ENCODE assay signal across 1 cellular context in genomic region chr6:20400476-20401402, GRCh38.
TF ChIP-seq lines count a peak whose summit lies in the region.

No MANE protein-coding gene starts in this region.

TF ChIP-seq in K562, 482 proteins besides CTCF, POLR2A, EP300 and RAD21 (continued from another document and continues in another):
- TF ChIP-seq ZNF407 (IDR thresholded peaks at IDR 0.05; ENCODE audit: low read depth) (no peak), NR2F6 (CRISPR knock-in tag; IDR thresholded peaks at IDR 0.05) (no peak), MIER1 (IDR thresholded peaks at IDR 0.05; ENCODE audit: low read depth) (0 out of 2 replicates have a peak, but pooled peaks have one; percentile 47), ZNF121 (CRISPR knock-in tag; conservative IDR thresholded peaks at IDR 0.05) (no peak), SIRT6 (IDR thresholded peaks at IDR 0.05; ENCODE audit: low read depth, low read length) (no peak), E2F8 (IDR thresholded peaks at IDR 0.05; ENCODE audit: low read depth, partially characterized antibody) (peak; percentile 9), HDGF (IDR thresholded peaks at IDR 0.05) (0 out of 2 replicates have a peak, but pooled peaks have one; percentile 59), SRSF7 (optimal IDR thresholded peaks at IDR 0.05; ENCODE audit: low read depth, low read length) (no peak), MED1 (CRISPR knock-in tag; IDR thresholded peaks at IDR 0.05; ENCODE audit: borderline replicate concordance) (no peak), MXI1 (IDR thresholded peaks at IDR 0.05; ENCODE audit: low read depth, low read length) (peak; percentile 85), MNT (conservative IDR thresholded peaks at IDR 0.05) (no peak; a peak in 4 of 4 replicates), FOXA1 (IDR thresholded peaks at IDR 0.05; ENCODE audit: borderline replicate concordance) (no peak), ZEB2 (IDR thresholded peaks at IDR 0.05) (peak; percentile 27; the same call in 1 of the 2 replicates), KLF16 (IDR thresholded peaks at IDR 0.05) (no peak), CHD4 (IDR thresholded peaks at IDR 0.05; ENCODE audit: insufficient read depth, insufficient replicate concordance, low read depth, low read length, poor library complexity, severe bottlenecking) (no peak)
- TF ChIP-seq, protein P1, sequence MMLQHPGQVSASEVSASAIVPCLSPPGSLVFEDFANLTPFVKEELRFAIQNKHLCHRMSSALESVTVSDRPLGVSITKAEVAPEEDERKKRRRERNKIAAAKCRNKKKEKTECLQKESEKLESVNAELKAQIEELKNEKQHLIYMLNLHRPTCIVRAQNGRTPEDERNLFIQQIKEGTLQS (IDR thresholded peaks at IDR 0.05) = no peak; the same call in 1 of the 2 replicates
- TF ChIP-seq, protein P1 (CRISPR knock-in tag; conservative IDR thresholded peaks at IDR 0.05) = no peak
- TF ChIP-seq, protein P2, sequence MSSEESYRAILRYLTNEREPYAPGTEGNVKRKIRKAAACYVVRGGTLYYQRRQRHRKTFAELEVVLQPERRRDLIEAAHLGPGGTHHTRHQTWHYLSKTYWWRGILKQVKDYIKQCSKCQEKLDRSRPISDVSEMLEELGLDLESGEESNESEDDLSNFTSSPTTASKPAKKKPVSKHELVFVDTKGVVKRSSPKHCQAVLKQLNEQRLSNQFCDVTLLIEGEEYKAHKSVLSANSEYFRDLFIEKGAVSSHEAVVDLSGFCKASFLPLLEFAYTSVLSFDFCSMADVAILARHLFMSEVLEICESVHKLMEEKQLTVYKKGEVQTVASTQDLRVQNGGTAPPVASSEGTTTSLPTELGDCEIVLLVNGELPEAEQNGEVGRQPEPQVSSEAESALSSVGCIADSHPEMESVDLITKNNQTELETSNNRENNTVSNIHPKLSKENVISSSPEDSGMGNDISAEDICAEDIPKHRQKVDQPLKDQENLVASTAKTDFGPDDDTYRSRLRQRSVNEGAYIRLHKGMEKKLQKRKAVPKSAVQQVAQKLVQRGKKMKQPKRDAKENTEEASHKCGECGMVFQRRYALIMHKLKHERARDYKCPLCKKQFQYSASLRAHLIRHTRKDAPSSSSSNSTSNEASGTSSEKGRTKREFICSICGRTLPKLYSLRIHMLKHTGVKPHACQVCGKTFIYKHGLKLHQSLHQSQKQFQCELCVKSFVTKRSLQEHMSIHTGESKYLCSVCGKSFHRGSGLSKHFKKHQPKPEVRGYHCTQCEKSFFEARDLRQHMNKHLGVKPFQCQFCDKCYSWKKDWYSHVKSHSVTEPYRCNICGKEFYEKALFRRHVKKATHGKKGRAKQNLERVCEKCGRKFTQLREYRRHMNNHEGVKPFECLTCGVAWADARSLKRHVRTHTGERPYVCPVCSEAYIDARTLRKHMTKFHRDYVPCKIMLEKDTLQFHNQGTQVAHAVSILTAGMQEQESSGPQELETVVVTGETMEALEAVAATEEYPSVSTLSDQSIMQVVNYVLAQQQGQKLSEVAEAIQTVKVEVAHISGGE (CRISPR knock-in tag; IDR thresholded peaks at IDR 0.05) = no peak
- TF ChIP-seq, protein P3, sequence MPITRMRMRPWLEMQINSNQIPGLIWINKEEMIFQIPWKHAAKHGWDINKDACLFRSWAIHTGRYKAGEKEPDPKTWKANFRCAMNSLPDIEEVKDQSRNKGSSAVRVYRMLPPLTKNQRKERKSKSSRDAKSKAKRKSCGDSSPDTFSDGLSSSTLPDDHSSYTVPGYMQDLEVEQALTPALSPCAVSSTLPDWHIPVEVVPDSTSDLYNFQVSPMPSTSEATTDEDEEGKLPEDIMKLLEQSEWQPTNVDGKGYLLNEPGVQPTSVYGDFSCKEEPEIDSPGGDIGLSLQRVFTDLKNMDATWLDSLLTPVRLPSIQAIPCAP (CRISPR knock-in tag; IDR thresholded peaks at IDR 0.05; ENCODE audit: borderline replicate concordance) = no peak
- TF ChIP-seq, protein P4, sequence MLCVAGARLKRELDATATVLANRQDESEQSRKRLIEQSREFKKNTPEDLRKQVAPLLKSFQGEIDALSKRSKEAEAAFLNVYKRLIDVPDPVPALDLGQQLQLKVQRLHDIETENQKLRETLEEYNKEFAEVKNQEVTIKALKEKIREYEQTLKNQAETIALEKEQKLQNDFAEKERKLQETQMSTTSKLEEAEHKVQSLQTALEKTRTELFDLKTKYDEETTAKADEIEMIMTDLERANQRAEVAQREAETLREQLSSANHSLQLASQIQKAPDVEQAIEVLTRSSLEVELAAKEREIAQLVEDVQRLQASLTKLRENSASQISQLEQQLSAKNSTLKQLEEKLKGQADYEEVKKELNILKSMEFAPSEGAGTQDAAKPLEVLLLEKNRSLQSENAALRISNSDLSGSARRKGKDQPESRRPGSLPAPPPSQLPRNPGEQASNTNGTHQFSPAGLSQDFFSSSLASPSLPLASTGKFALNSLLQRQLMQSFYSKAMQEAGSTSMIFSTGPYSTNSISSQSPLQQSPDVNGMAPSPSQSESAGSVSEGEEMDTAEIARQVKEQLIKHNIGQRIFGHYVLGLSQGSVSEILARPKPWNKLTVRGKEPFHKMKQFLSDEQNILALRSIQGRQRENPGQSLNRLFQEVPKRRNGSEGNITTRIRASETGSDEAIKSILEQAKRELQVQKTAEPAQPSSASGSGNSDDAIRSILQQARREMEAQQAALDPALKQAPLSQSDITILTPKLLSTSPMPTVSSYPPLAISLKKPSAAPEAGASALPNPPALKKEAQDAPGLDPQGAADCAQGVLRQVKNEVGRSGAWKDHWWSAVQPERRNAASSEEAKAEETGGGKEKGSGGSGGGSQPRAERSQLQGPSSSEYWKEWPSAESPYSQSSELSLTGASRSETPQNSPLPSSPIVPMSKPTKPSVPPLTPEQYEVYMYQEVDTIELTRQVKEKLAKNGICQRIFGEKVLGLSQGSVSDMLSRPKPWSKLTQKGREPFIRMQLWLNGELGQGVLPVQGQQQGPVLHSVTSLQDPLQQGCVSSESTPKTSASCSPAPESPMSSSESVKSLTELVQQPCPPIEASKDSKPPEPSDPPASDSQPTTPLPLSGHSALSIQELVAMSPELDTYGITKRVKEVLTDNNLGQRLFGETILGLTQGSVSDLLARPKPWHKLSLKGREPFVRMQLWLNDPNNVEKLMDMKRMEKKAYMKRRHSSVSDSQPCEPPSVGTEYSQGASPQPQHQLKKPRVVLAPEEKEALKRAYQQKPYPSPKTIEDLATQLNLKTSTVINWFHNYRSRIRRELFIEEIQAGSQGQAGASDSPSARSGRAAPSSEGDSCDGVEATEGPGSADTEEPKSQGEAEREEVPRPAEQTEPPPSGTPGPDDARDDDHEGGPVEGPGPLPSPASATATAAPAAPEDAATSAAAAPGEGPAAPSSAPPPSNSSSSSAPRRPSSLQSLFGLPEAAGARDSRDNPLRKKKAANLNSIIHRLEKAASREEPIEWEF (CRISPR knock-in tag; IDR thresholded peaks at IDR 0.05) = no peak
- TF ChIP-seq, protein P5, sequence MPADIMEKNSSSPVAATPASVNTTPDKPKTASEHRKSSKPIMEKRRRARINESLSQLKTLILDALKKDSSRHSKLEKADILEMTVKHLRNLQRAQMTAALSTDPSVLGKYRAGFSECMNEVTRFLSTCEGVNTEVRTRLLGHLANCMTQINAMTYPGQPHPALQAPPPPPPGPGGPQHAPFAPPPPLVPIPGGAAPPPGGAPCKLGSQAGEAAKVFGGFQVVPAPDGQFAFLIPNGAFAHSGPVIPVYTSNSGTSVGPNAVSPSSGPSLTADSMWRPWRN (IDR thresholded peaks at IDR 0.05; ENCODE audit: low read depth) = no peak
- TF ChIP-seq, protein P6, sequence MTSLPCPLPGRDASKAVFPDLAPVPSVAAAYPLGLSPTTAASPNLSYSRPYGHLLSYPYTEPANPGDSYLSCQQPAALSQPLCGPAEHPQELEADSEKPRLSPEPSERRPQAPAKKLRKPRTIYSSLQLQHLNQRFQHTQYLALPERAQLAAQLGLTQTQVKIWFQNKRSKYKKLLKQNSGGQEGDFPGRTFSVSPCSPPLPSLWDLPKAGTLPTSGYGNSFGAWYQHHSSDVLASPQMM (CRISPR knock-in tag; IDR thresholded peaks at IDR 0.05) = no peak
